8 cellular contexts compared by ENCODE assay signal in genomic region chr11:22666700-22667439, GRCh38. TPM values are rescaled to one million over a fixed set of nuclear protein-coding genes. Genes with fewer than 3 reads are reported as not detected.
DNase-seq lines count a peak whose midpoint lies in the region; ATAC-seq, FAIRE-seq and TF ChIP-seq lines count a peak whose summit lies in the region.

No MANE protein-coding gene starts in this region.

- no peak overlapping the region for H2AK5ac ChIP-seq in H1 (ENCODE audit: low read depth, low read length)

- DNase-seq in HAP-1 (ENCODE audit: low spot score in 2 of 2) (peak; percentile 17 to 56), NCI-H69 (lab: John Stamatoyannopoulos, UW) (peak; percentile 92), H1 (ENCODE audit: low read depth in 1 of 2, low spot score in 2 of 2) (peak; percentile 19 to 77), midbrain (lab: John Stamatoyannopoulos, UW) (peak; percentile 40), superior temporal gyrus (ENCODE audit: extremely low spot score) (peak; percentile 44), NCI-H226 (no peak), G401 (ENCODE audit: low spot score) (no peak)

- no peak overlapping the region for H2BK12ac ChIP-seq in H1 (ENCODE audit: low read depth, low read length)

- peaks cover 5% of the 10 kb centered on the region; the same call in 1 of the 2 replicates for H3K4me1 ChIP-seq in HAP-1
- peaks cover 2 to 10% (median 4%) of the 10 kb centered on the region in 4 experiments; a peak in 4 of 7 replicates for H3K4me1 ChIP-seq in H1 (replicated peaks in 1 of 4; ENCODE audit: control insufficient read depth in 3 of 4, insufficient read depth in 4 of 4, low read length in 3 of 4)

- H3K9ac ChIP-seq in H1 (replicated peaks in 1 of 4; ENCODE audit: extremely low read depth in 1 of 4, low read depth in 3 of 4, low read length in 3 of 4), result no peak overlapping the region

- 14% methylated on average over 25 of the region's 40 CpGs; no CpG with 5 or more reads in 1 of the 2 experiments for WGBS in H1 (ENCODE audit: extremely low coverage in 1 of 2, insufficient coverage in 1 of 2, insufficient read length in 1 of 2, insufficient replicate concordance in 2 of 2, low coverage in 1 of 2, low lambda C conversion rate in 2 of 2, missing lambda C conversion rate in 1 of 2), 2 experiments

- no peaks in the 10 kb centered on the region for H3K36me3 ChIP-seq in HAP-1 (replicated peaks)
- no peaks in the 10 kb centered on the region for H3K36me3 ChIP-seq in H1 (ENCODE audit: control insufficient read depth in 2 of 4, insufficient read depth in 4 of 4, low read length in 3 of 4)

- H3K9me3 ChIP-seq in HAP-1, result no peaks in the 10 kb centered on the region
- no peaks in the 10 kb centered on the region for H3K9me3 ChIP-seq in H1 (ENCODE audit: insufficient read depth in 2 of 2, low read depth in 1 of 2, low read length in 1 of 2)

- TF ChIP-seq RAD21 in H1 (IDR thresholded peaks at IDR 0.05 in 1 of 2, conservative IDR thresholded peaks at IDR 0.05 in 1 of 2; ENCODE audit: low read depth in 2 of 2, low read length in 2 of 2), result no peak; a peak in 1 of 4 replicates

- H2BK15ac ChIP-seq in H1 (ENCODE audit: low read length), result no peak overlapping the region

- H3K23ac ChIP-seq in H1 (ENCODE audit: insufficient read length), result no peak overlapping the region

- peak in 1 of 3 experiments; percentile 18; a peak in 1 of 4 replicates for TF ChIP-seq CTCF in H1 (IDR thresholded peaks at IDR 0.05; ENCODE audit: control extremely low read depth in 1 of 3, insufficient read depth in 1 of 3, low read depth in 1 of 3, low read length in 3 of 3)

- no peaks in the 10 kb centered on the region for H3K79me2 ChIP-seq in H1 (ENCODE audit: control insufficient read depth in 1 of 2, insufficient read depth in 2 of 2, low read length in 2 of 2)

- CTCF ChIA-PET in H1 (lab: Charles Lee; ENCODE audit: partially characterized antibody), result interaction anchor here (0.8 kb wide), 2 partner anchors 150 to 167 kb away, joined by 3 read pairs; no protein-coding TSS in a partner anchor

- H3K56ac ChIP-seq in H1 (replicated peaks; ENCODE audit: insufficient read length, low read depth, low read length), result no peak overlapping the region

- in situ Hi-C loops in HAP-1 (cut with MboI; ENCODE audit: low sequenced_read_pairs) (no loop called here), G401 (cut with HindIII; ENCODE audit: low sequenced_read_pairs) (no loop called here)

- peak overlapping the region; percentile 96 for H2AFZ ChIP-seq in H1 (ENCODE audit: low read length)

- H2BK120ac ChIP-seq in H1 (replicated peaks; ENCODE audit: low read depth, low read length), result no peak overlapping the region

- no peak overlapping the region for H2BK20ac ChIP-seq in H1 (ENCODE audit: low read length)

- H4K91ac ChIP-seq in H1 (replicated peaks; ENCODE audit: insufficient read length, low read length), result no peak overlapping the region

- peaks cover 5% of the 10 kb centered on the region; the same call in 1 of the 2 replicates for H3K23me2 ChIP-seq in H1 (ENCODE audit: low read depth, low read length)

- H4K8ac ChIP-seq in H1 (ENCODE audit: extremely low read depth, insufficient read depth, low read length), result no peak overlapping the region

- TF ChIP-seq POLR2A in H1 (IDR thresholded peaks at IDR 0.05; ENCODE audit: control extremely low read depth in 1 of 2, low read depth in 2 of 2, low read length in 2 of 2), result no peak

- H4K20me1 ChIP-seq in H1 (replicated peaks in 1 of 2; ENCODE audit: control insufficient read depth in 1 of 2, insufficient read depth in 2 of 2, low read length in 2 of 2), result no peaks in the 10 kb centered on the region

- no peak overlapping the region for H3K14ac ChIP-seq in H1 (ENCODE audit: insufficient read length)

- TF ChIP-seq EP300 in H1 (IDR thresholded peaks at IDR 0.05; ENCODE audit: borderline replicate concordance in 1 of 2, low read depth in 2 of 2, low read length in 2 of 2), result no peak

- peak; percentile 73 for ATAC-seq in GM18502 (IDR thresholded peaks at IDR 0.05; ENCODE audit: poor library complexity, unreplicated experiment)

- no peak overlapping the region for H4K5ac ChIP-seq in H1 (ENCODE audit: insufficient read length, low read depth, low read length)

- no peak overlapping the region for H3K4ac ChIP-seq in H1 (replicated peaks; ENCODE audit: insufficient read length, low read depth, low read length)

- H3K18ac ChIP-seq in H1 (ENCODE audit: extremely low read depth, low read length), result no peak overlapping the region

- H3K79me1 ChIP-seq in H1 (ENCODE audit: low read depth, low read length), result no peaks in the 10 kb centered on the region

- no peak for FAIRE-seq in H1 (lab: Jason Lieb, UNC)

- no peak overlapping the region for H3K27ac ChIP-seq in H1 (ENCODE audit: low read depth, low read length)

- no peak overlapping the region for H2BK5ac ChIP-seq in H1 (ENCODE audit: low read depth, low read length)

- POLR2A ChIA-PET in H1 (lab: Charles Lee; ENCODE audit: partially characterized antibody), result no interaction called here

- H3K27me3 ChIP-seq in HAP-1 (ENCODE audit: low read depth) (peaks cover 43% of the 10 kb centered on the region), H1 (replicated peaks in 1 of 4; ENCODE audit: control insufficient read depth in 3 of 4, extremely low read depth in 1 of 4, insufficient read depth in 3 of 4, low read length in 3 of 4) (peaks cover 0 to 7% (median 2%) of the 10 kb centered on the region in 4 experiments; a peak in 3 of 7 replicates)

- H3K4me2 ChIP-seq in H1 (ENCODE audit: insufficient read depth in 1 of 2, low read depth in 2 of 2, low read length in 2 of 2), result peak overlapping the region; percentile 74 to 76

- H3K4me3 ChIP-seq in HAP-1 (peak overlapping the region; percentile 27), H1 (ENCODE audit: extremely low read depth in 1 of 4, insufficient read depth in 2 of 4, low read depth in 3 of 4, low read length in 4 of 4) (peak overlapping the region; percentile 44 to 69 (median 48))

TF ChIP-seq in H1, 55 proteins besides CTCF, POLR2A, EP300 and RAD21 (continues in another document):
- TF ChIP-seq BCL11A (IDR thresholded peaks at IDR 0.05; ENCODE audit: low read depth in 2 of 2, low read length in 2 of 2) (no peak), POLR2AphosphoS5 (IDR thresholded peaks at IDR 0.05; ENCODE audit: low read depth, low read length) (no peak), BACH1 (IDR thresholded peaks at IDR 0.05; ENCODE audit: low read length) (no peak), MAFK (IDR thresholded peaks at IDR 0.05; ENCODE audit: low read depth, low read length) (no peak), CBX8 (IDR thresholded peaks at IDR 0.05; ENCODE audit: borderline replicate concordance, low read depth, low read length) (no peak), KDM4A (IDR thresholded peaks at IDR 0.05; ENCODE audit: low read depth, low read length, severe bottlenecking) (peak; percentile 74), RNF2 (IDR thresholded peaks at IDR 0.05; ENCODE audit: borderline replicate concordance, low read depth, low read length, missing control alignments, poor library complexity, severe bottlenecking) (no peak), KDM1A (IDR thresholded peaks at IDR 0.05; ENCODE audit: borderline replicate concordance, low read length) (no peak), BRCA1 (IDR thresholded peaks at IDR 0.05; ENCODE audit: low read depth, low read length) (no peak), NRF1 (IDR thresholded peaks at IDR 0.05; ENCODE audit: low read depth, low read length) (no peak), KDM5A (IDR thresholded peaks at IDR 0.05; ENCODE audit: low read length) (no peak), RFX5 (IDR thresholded peaks at IDR 0.05; ENCODE audit: borderline replicate concordance, low read depth, low read length) (no peak), EZH2 (IDR thresholded peaks at IDR 0.05; ENCODE audit: low read depth, low read length, severe bottlenecking) (peak; percentile 32), RBBP5 (IDR thresholded peaks at IDR 0.05; ENCODE audit: borderline replicate concordance, low read depth, low read length) (peak; percentile 66; the same call in 1 of the 2 replicates), FOSL1 (IDR thresholded peaks at IDR 0.05; ENCODE audit: insufficient read depth, low read depth, low read length) (no peak), JUN (IDR thresholded peaks at IDR 0.05; ENCODE audit: low read depth, low read length) (no peak), ATF3 (IDR thresholded peaks at IDR 0.05; ENCODE audit: insufficient read depth, low read depth, low read length) (no peak), EGR1 (IDR thresholded peaks at IDR 0.05; ENCODE audit: borderline replicate concordance, low read depth, low read length) (peak; percentile 44; the same call in 1 of the 2 replicates), HDAC2 (IDR thresholded peaks at IDR 0.05; ENCODE audit: borderline replicate concordance in 1 of 2, low read depth in 2 of 2, low read length in 2 of 2) (no peak), SIRT6 (IDR thresholded peaks at IDR 0.05; ENCODE audit: low read length) (no peak)

RNA-seq across cellular contexts. Expression of gene GAS2, which starts 0.5 kb away (rescaled TPM):
- total RNA-seq in H1 (2021; fragmentation: NEBNext Ultra II Directional; extraction: Animal tissue kit (Norgen Biotek cat#: 25700)), result 1.5 and 1.7 TPM in 2 replicates
- 0.70 and 0.71 TPM in 2 replicates for polyA plus RNA-seq in H1 (2011; rRNA removed)
- polyA plus RNA-seq in H1 (2011; cell fraction: cytosol; rRNA removed), result 1.5 TPM
- polyA plus RNA-seq in H1 (2011; cell fraction: nucleus; rRNA removed), result 1.6 TPM
- 1.1 to 2.2 TPM (median 1.6 TPM) in 4 replicates for polyA plus RNA-seq in H1 (2012, experiment 1 of 2)
- 0.60 TPM for polyA plus RNA-seq in H1 (2012, experiment 2 of 2)
- 1.2 TPM for polyA plus RNA-seq in H1 (2013, experiment 1 of 2)
- 0.94 TPM for polyA plus RNA-seq in H1 (2013, experiment 2 of 2)
- 3.2 and 4.0 TPM in 2 replicates for polyA minus RNA-seq in H1 (2011; rRNA and poly(A)+ RNA removed)
- polyA minus RNA-seq in H1 (2011; cell fraction: cytosol; rRNA and poly(A)+ RNA removed), result not detected
- 9.8 TPM for polyA minus RNA-seq in H1 (2011; cell fraction: nucleus; rRNA and poly(A)+ RNA removed)
- total RNA-seq in G401 (2014; rRNA removed; shearing (Covaris generic)), result not detected in 2 replicates

RNA-seq across cellular contexts. Expression of gene FANCF, which starts 41.2 kb away (rescaled TPM):
- total RNA-seq in H1 (2021; fragmentation: NEBNext Ultra II Directional; extraction: Animal tissue kit (Norgen Biotek cat#: 25700)), result 27.2 and 29.4 TPM in 2 replicates
- 10.0 and 11.6 TPM in 2 replicates for polyA plus RNA-seq in H1 (2011; rRNA removed)
- 15.0 TPM for polyA plus RNA-seq in H1 (2011; cell fraction: cytosol; rRNA removed)
- 10.7 TPM for polyA plus RNA-seq in H1 (2011; cell fraction: nucleus; rRNA removed)
- polyA plus RNA-seq in H1 (2012, experiment 1 of 2), result 13.1 to 16.6 TPM (median 14.5 TPM) in 4 replicates
- polyA plus RNA-seq in H1 (2012, experiment 2 of 2), result 16.2 TPM
- polyA plus RNA-seq in H1 (2013, experiment 1 of 2), result 14.2 TPM
- polyA plus RNA-seq in H1 (2013, experiment 2 of 2), result 14.0 TPM
- polyA minus RNA-seq in H1 (2011; rRNA and poly(A)+ RNA removed), result 9.4 and 9.5 TPM in 2 replicates
- 12.2 TPM for polyA minus RNA-seq in H1 (2011; cell fraction: cytosol; rRNA and poly(A)+ RNA removed)
- polyA minus RNA-seq in H1 (2011; cell fraction: nucleus; rRNA and poly(A)+ RNA removed), result 17.6 TPM
- 16.6 and 21.1 TPM in 2 replicates for total RNA-seq in G401 (2014; rRNA removed; shearing (Covaris generic))

Comparison
In these comparisons a context has a peak if more than half of its experiments do, and no peak if none do; other contexts are left out.
1. DNase-seq: peak in HAP-1 (2 of 2), NCI-H69 (single experiment), H1 (2 of 2), midbrain (single experiment) and superior temporal gyrus (single experiment); none in NCI-H226 (single experiment) and G401 (single experiment).